In genomic region chrX:137040113-137040794, GRCh38 we compare ENCODE assay signal across 24 cellular contexts. TPM values are rescaled to one million over a fixed set of nuclear protein-coding genes. Genes with fewer than 3 reads are reported as not detected.
DNase-seq lines count a peak whose midpoint lies in the region; ATAC-seq, FAIRE-seq and TF ChIP-seq lines count a peak whose summit lies in the region.
"Had no signal": no experiment of that assay in that cellular context is flagged by ENCODE, and none has a peak within 500 bp of the region (broad histone marks: within the 10 kb centered on the region; RNA-seq: fewer than 3 reads in every experiment).

No MANE protein-coding gene starts in this region.

- H3K27ac ChIP-seq in liver (ENCODE audit: low read depth in 1 of 2, low read length in 2 of 2) (no peak overlapping the region), HepG2 (ENCODE audit: extremely low read length, insufficient read depth, low read length) (no peak overlapping the region), astrocyte (ENCODE audit: low read depth, low read length) (no peak overlapping the region), trophoblast cell (ENCODE audit: low read depth, low read length) (no peak overlapping the region)
- H3K27ac ChIP-seq: BLaER1, C4-2B had no signal

- H3K23ac ChIP-seq in trophoblast cell (ENCODE audit: low read length), result no peak overlapping the region

- H4K91ac ChIP-seq in trophoblast cell (ENCODE audit: low read depth, low read length), result no peak overlapping the region

- in situ Hi-C loops in HepG2 (cut with HindIII; ENCODE audit: extremely low pct_ligation_motif_present, low pct_unique_long_range_greater_than_20kb), result no loop called here

- H2AK5ac ChIP-seq in trophoblast cell (ENCODE audit: low read length), result no peak overlapping the region

- no peak overlapping the region for H3K9ac ChIP-seq in liver (ENCODE audit: low read depth in 1 of 2, low read length in 2 of 2)
- no peak overlapping the region for H3K9ac ChIP-seq in HepG2 (ENCODE audit: insufficient read depth, low read depth, low read length)
- no peak overlapping the region for H3K9ac ChIP-seq in astrocyte (ENCODE audit: low read length)
- H3K9ac ChIP-seq in trophoblast cell (ENCODE audit: low read length), result no peak overlapping the region
- H3K9ac ChIP-seq: BLaER1 had no signal

- TF ChIP-seq EP300 in HepG2 (IDR thresholded peaks at IDR 0.05; ENCODE audit: low read depth in 2 of 2, low read length in 2 of 2) (no peak), HepG2 (CRISPR knock-in tag; IDR thresholded peaks at IDR 0.05; ENCODE audit: borderline replicate concordance) (no peak)

- intact Hi-C loops in HepG2 (cut with micrococcal nuclease; ENCODE audit: unreplicated experiment), result no loop called here

- no peak overlapping the region for H2BK5ac ChIP-seq in trophoblast cell (ENCODE audit: low read depth, low read length, poor library complexity)

- TF ChIP-seq POLR2A in HepG2 (IDR thresholded peaks at IDR 0.05; ENCODE audit: insufficient read depth in 1 of 2, low read depth in 2 of 2, low read length in 2 of 2), result no peak

- H3K4me1 Mint-ChIP-seq in astrocyte (ENCODE audit: low read depth, unreplicated experiment), result no peaks in the 10 kb centered on the region
- H3K4me1 Mint-ChIP-seq in stimulated activated naive B cell treated with anti-CD40 and anti-IgM and Interleukin-4, amounts not matched to agents 10 μg/mL and 1 μg/mL and 100 μg/mL, for 72 hours, result no peaks in the 10 kb centered on the region
- H3K4me1 Mint-ChIP-seq: B cell; CD4-positive, CD25-positive, alpha-beta regulatory T cell; GM23338 had no signal

- no peaks in the 10 kb centered on the region for H3K36me3 Mint-ChIP-seq in astrocyte (ENCODE audit: low read depth, unreplicated experiment)
- no peaks in the 10 kb centered on the region for H3K36me3 Mint-ChIP-seq in stimulated activated naive B cell treated with anti-CD40 and anti-IgM and Interleukin-4, amounts not matched to agents 10 μg/mL and 1 μg/mL and 100 μg/mL, for 72 hours
- H3K36me3 Mint-ChIP-seq: CD4-positive, CD25-positive, alpha-beta regulatory T cell; CD8-positive, alpha-beta T cell had no signal

- no peak overlapping the region for H3K18ac ChIP-seq in trophoblast cell (ENCODE audit: low read length)

- H3K4ac ChIP-seq in trophoblast cell (ENCODE audit: low read depth, low read length), result no peak overlapping the region

- 66% methylated on average over 14 of the region's 14 CpGs for WGBS in liver
- 37% methylated on average over 13 of the region's 14 CpGs for WGBS in HepG2 (ENCODE audit: low lambda C conversion rate)
- WGBS in trophoblast cell (ENCODE audit: extremely low coverage, insufficient coverage, insufficient read length), result no CpG with 5 or more reads among the region's 14 CpGs

- CTCF ChIA-PET in HepG2 (lab: Yijun Ruan, JAX; ENCODE audit: low intra/inter-chr PET ratio, low total read pairs), result no interaction called here

- H3K36me3 ChIP-seq in liver (ENCODE audit: control insufficient read depth in 4 of 4, insufficient read depth in 3 of 4, low read depth in 1 of 4, low read length in 3 of 4) (no peaks in the 10 kb centered on the region), HepG2 (replicated peaks in 1 of 2; ENCODE audit: control insufficient read depth in 1 of 2, insufficient read depth in 2 of 2, low read length in 2 of 2) (no peaks in the 10 kb centered on the region), astrocyte (ENCODE audit: insufficient read depth, low read length) (no peaks in the 10 kb centered on the region), trophoblast cell (ENCODE audit: control insufficient read depth in 1 of 2, insufficient read depth in 2 of 2, low read length in 2 of 2) (no peaks in the 10 kb centered on the region)
- H3K36me3 ChIP-seq: BLaER1, HAP-1 had no signal

- no peak for ATAC-seq in HepG2
- ATAC-seq in stimulated activated naive B cell treated with anti-CD40 and anti-IgM and Interleukin-4, amounts not matched to agents 10 μg/mL and 1 μg/mL and 100 μg/mL, for 72 hours (replicated peaks), result no peak
- ATAC-seq: CD8-positive, alpha-beta T cell; GM23338 had no signal

- no peak for DNase-seq in HepG2 (ENCODE audit: low spot score)
- DNase-seq in HuH-7 (ENCODE audit: low spot score), result peak; percentile 16
- DNase-seq in astrocyte (ENCODE audit: low read depth), result no peak
- peak; percentile 9 to 13 for DNase-seq in trophoblast cell
- DNase-seq in HK-2 (ENCODE audit: unreplicated experiment), result no peak
- no peak for DNase-seq in stimulated activated naive B cell treated with anti-CD40 and anti-IgM and Interleukin-4, amounts not matched to agents 10 μg/mL and 1 μg/mL and 100 μg/mL, for 72 hours
- DNase-seq in activated CD4-positive, alpha-beta T cell treated with anti-CD3 and anti-CD28 coated beads for 48 hours, result no peak
- DNase-seq: Caco-2; CD4-positive, CD25-positive, alpha-beta regulatory T cell; CD8-positive, alpha-beta T cell; DMS153; DND-41 had no signal

- TF ChIP-seq RAD21 in liver (IDR thresholded peaks at IDR 0.05) (no peak), HepG2 (CRISPR knock-in tag; IDR thresholded peaks at IDR 0.05) (no peak)

- H3K27me3 Mint-ChIP-seq in astrocyte (ENCODE audit: low read depth, unreplicated experiment), result peaks cover 30% of the 10 kb centered on the region
- H3K27me3 Mint-ChIP-seq in stimulated activated naive B cell treated with anti-CD40 and anti-IgM and Interleukin-4, amounts not matched to agents 10 μg/mL and 1 μg/mL and 100 μg/mL, for 72 hours, result peaks cover 8 to 17% of the 10 kb centered on the region in 2 donors

- no peaks in the 10 kb centered on the region for H3K79me1 ChIP-seq in trophoblast cell (ENCODE audit: low read length)

- H3K9me3 ChIP-seq in liver (ENCODE audit: control insufficient read depth in 4 of 4, low read length in 3 of 4) (no peaks in the 10 kb centered on the region), HepG2 (ENCODE audit: low read length) (no peaks in the 10 kb centered on the region), astrocyte (ENCODE audit: insufficient read depth, low read depth, low read length) (no peaks in the 10 kb centered on the region), trophoblast cell (ENCODE audit: insufficient read depth, low read depth, low read length) (no peaks in the 10 kb centered on the region)
- H3K9me3 ChIP-seq: BLaER1, Caco-2, HAP-1 had no signal

- no peak overlapping the region for H3K4me2 ChIP-seq in HepG2 (ENCODE audit: low read depth, low read length)
- no peak overlapping the region for H3K4me2 ChIP-seq in astrocyte (ENCODE audit: low read length)
- no peak overlapping the region for H3K4me2 ChIP-seq in trophoblast cell (ENCODE audit: low read length)
- H3K4me2 ChIP-seq: BLaER1, GM23338 had no signal

- BruUV-seq in HepG2 (replicated peaks; lab: Mats Ljungman, UMichigan), result no TSS peak

- no peaks in the 10 kb centered on the region for H3K79me2 ChIP-seq in HepG2 (ENCODE audit: insufficient read depth, low read length)
- no peaks in the 10 kb centered on the region for H3K79me2 ChIP-seq in astrocyte (ENCODE audit: insufficient read depth, low read length)
- no peaks in the 10 kb centered on the region for H3K79me2 ChIP-seq in trophoblast cell (ENCODE audit: control insufficient read depth, insufficient read depth, low read length, poor library complexity)

- no peak for FAIRE-seq in HepG2 (lab: Jason Lieb, UNC)
- peak; percentile 85 for FAIRE-seq in astrocyte (lab: Jason Lieb, UNC)
- FAIRE-seq: G401.6, GM12892, GM19239 had no signal

- H4K20me1 ChIP-seq in HepG2 (ENCODE audit: insufficient read depth, low read length) (no peaks in the 10 kb centered on the region), astrocyte (ENCODE audit: insufficient read depth, low read length) (no peaks in the 10 kb centered on the region)
- H4K20me1 ChIP-seq: BLaER1 had no signal

- no peak overlapping the region for H3K27ac Mint-ChIP-seq in astrocyte (ENCODE audit: unreplicated experiment)
- H3K27ac Mint-ChIP-seq in stimulated activated naive B cell treated with anti-CD40 and anti-IgM and Interleukin-4, amounts not matched to agents 10 μg/mL and 1 μg/mL and 100 μg/mL, for 72 hours, result no peak overlapping the region
- H3K27ac Mint-ChIP-seq: B cell; CD4-positive, CD25-positive, alpha-beta regulatory T cell; CD8-positive, alpha-beta T cell; GM23338 had no signal

- no peak overlapping the region for H3K14ac ChIP-seq in trophoblast cell (ENCODE audit: low read length)

- H2BK120ac ChIP-seq in trophoblast cell (ENCODE audit: insufficient read depth, low read length, poor library complexity), result no peak overlapping the region

- H2BK12ac ChIP-seq in trophoblast cell (ENCODE audit: low read length), result no peak overlapping the region

- no peaks in the 10 kb centered on the region for H3K9me3 Mint-ChIP-seq in astrocyte (ENCODE audit: unreplicated experiment)
- H3K9me3 Mint-ChIP-seq in stimulated activated naive B cell treated with anti-CD40 and anti-IgM and Interleukin-4, amounts not matched to agents 10 μg/mL and 1 μg/mL and 100 μg/mL, for 72 hours, result peaks cover 0 to 4% of the 10 kb centered on the region in 2 donors
- H3K9me3 Mint-ChIP-seq: CD8-positive, alpha-beta T cell; GM23338 had no signal

- H3K4me3 ChIP-seq in liver (ENCODE audit: low read depth in 1 of 3, low read length in 3 of 3) (no peak overlapping the region), HepG2 (replicated peaks in 1 of 3; ENCODE audit: insufficient read depth in 1 of 3, low read depth in 2 of 3, low read length in 3 of 3) (no peak overlapping the region), astrocyte (ENCODE audit: insufficient read depth, low read depth, low read length) (no peak overlapping the region), trophoblast cell (ENCODE audit: low read depth, low read length) (no peak overlapping the region)
- H3K4me3 ChIP-seq: BLaER1, GM23338, HAP-1 had no signal

- TF ChIP-seq CTCF in liver (IDR thresholded peaks at IDR 0.05; ENCODE audit: low read depth, low read length, missing input control) (no peak), HepG2 (CRISPR knock-in tag; IDR thresholded peaks at IDR 0.05) (no peak), astrocyte (IDR thresholded peaks at IDR 0.05; ENCODE audit: insufficient read depth, low read depth, low read length) (no peak)

- POLR2A ChIA-PET in HepG2 (lab: Yijun Ruan, JAX), result no interaction called here

- H3K4me1 ChIP-seq in liver (ENCODE audit: control insufficient read depth in 4 of 4, insufficient read depth in 4 of 4, low read length in 3 of 4), result peaks cover 0 to 13% (median 3%) of the 10 kb centered on the region in 4 donors
- H3K4me1 ChIP-seq in HepG2 (ENCODE audit: insufficient read depth, low read length), result peaks cover 13% of the 10 kb centered on the region
- H3K4me1 ChIP-seq in astrocyte (ENCODE audit: insufficient read depth, low read length), result no peaks in the 10 kb centered on the region
- H3K4me1 ChIP-seq in trophoblast cell (ENCODE audit: control insufficient read depth in 1 of 2, insufficient read depth in 2 of 2, low read length in 2 of 2), result no peaks in the 10 kb centered on the region
- H3K4me1 ChIP-seq: BLaER1, Caco-2, HAP-1 had no signal

- no peak overlapping the region for H3K4me3 Mint-ChIP-seq in astrocyte (ENCODE audit: unreplicated experiment)
- H3K4me3 Mint-ChIP-seq in stimulated activated naive B cell treated with anti-CD40 and anti-IgM and Interleukin-4, amounts not matched to agents 10 μg/mL and 1 μg/mL and 100 μg/mL, for 72 hours, result no peak overlapping the region
- H3K4me3 Mint-ChIP-seq: B cell; CD4-positive, CD25-positive, alpha-beta regulatory T cell; CD8-positive, alpha-beta T cell; GM23338 had no signal

- H3K27me3 ChIP-seq in liver (ENCODE audit: control insufficient read depth in 4 of 4, insufficient read depth in 4 of 4, low read length in 3 of 4) (no peaks in the 10 kb centered on the region), HepG2 (ENCODE audit: control insufficient read depth in 1 of 2, insufficient read depth in 2 of 2, low read length in 2 of 2) (no peaks in the 10 kb centered on the region), astrocyte (ENCODE audit: insufficient read depth, low read length) (peaks cover 2% of the 10 kb centered on the region), trophoblast cell (ENCODE audit: insufficient read depth, low read length) (no peaks in the 10 kb centered on the region)

- H4K12ac ChIP-seq in trophoblast cell (ENCODE audit: low read depth, low read length), result no peak overlapping the region

- no peak overlapping the region for H4K8ac ChIP-seq in trophoblast cell (ENCODE audit: low read depth, low read length)

- H2AFZ ChIP-seq in HepG2 (ENCODE audit: low read length) (no peak overlapping the region), astrocyte (ENCODE audit: low read depth, low read length) (no peak overlapping the region), trophoblast cell (ENCODE audit: insufficient read depth, low read length, poor library complexity) (no peak overlapping the region)
- H2AFZ ChIP-seq: GM23338 had no signal

RNA-seq across cellular contexts. Expression of gene GPR101, which starts 6.5 kb away (rescaled TPM):
- not detected for total RNA-seq in liver
- polyA plus RNA-seq in liver, result not detected
- total RNA-seq in HepG2 (2016; rRNA removed; fragmentation: Illumina TruSeq; extraction: Trizol), result not detected in 2 replicates
- not detected in 2 replicates for total RNA-seq in HepG2 (2016; cell fraction: cytosol; rRNA removed; fragmentation: Illumina TruSeq; extraction: Trizol; ENCODE audit: low read depth)
- total RNA-seq in HepG2 (2016; cell fraction: insoluble cytoplasmic fraction; rRNA removed; fragmentation: Illumina TruSeq; extraction: Trizol), result not detected in 2 replicates
- not detected in 2 replicates for total RNA-seq in HepG2 (2016; cell fraction: membrane; rRNA removed; fragmentation: Illumina TruSeq; extraction: Trizol)
- not detected in 2 replicates for total RNA-seq in HepG2 (2016; cell fraction: nucleus; rRNA removed; fragmentation: Illumina TruSeq; extraction: Trizol)
- not detected in 2 replicates for polyA plus RNA-seq in HepG2 (2011; rRNA removed)
- polyA plus RNA-seq in HepG2 (2011; cell fraction: cytosol; rRNA removed), result not detected in 2 replicates
- polyA plus RNA-seq in HepG2 (2011; cell fraction: nucleus; rRNA removed), result not detected in 2 replicates
- polyA plus RNA-seq in HepG2 (2012), result not detected in 2 replicates
- not detected in 2 replicates for polyA plus RNA-seq in HepG2 (2016; cell fraction: cytosol; fragmentation: Illumina TruSeq; extraction: Trizol; ENCODE audit: low read depth)
- polyA plus RNA-seq in HepG2 (2016; cell fraction: insoluble cytoplasmic fraction; fragmentation: Illumina TruSeq; extraction: Trizol; ENCODE audit: low read depth), result not detected in 2 replicates
- not detected in 2 replicates for polyA plus RNA-seq in HepG2 (2016; cell fraction: membrane; fragmentation: Illumina TruSeq; extraction: Trizol; ENCODE audit: low read depth)
- polyA plus RNA-seq in HepG2 (2016; cell fraction: nucleus; fragmentation: Illumina TruSeq; extraction: Trizol; ENCODE audit: insufficient read depth, low read depth), result not detected in 2 replicates
- polyA minus RNA-seq in HepG2 (2011; rRNA and poly(A)+ RNA removed; ENCODE audit: low replicate concordance), result not detected in 2 replicates
- not detected in 2 replicates for polyA minus RNA-seq in HepG2 (2011; cell fraction: cytosol; rRNA and poly(A)+ RNA removed)
- polyA minus RNA-seq in HepG2 (2011; cell fraction: nucleus; rRNA and poly(A)+ RNA removed), result not detected in 2 replicates
- total RNA-seq in astrocyte, result not detected in 2 replicates
- polyA plus RNA-seq in trophoblast cell (2013), result not detected in 2 replicates
- total RNA-seq: A172; B cell; Caco-2; CD4-positive, CD25-positive, alpha-beta regulatory T cell; GM23338; H4 had no signal
- polyA plus RNA-seq: AG04450; CD4-positive, CD25-positive, alpha-beta regulatory T cell; GM23338 had no signal

Comparison
In these comparisons a context has a peak if more than half of its experiments do, and no peak if none do; other contexts are left out.
1. DNase-seq: peak in HuH-7 (single experiment) and trophoblast cell (2 of 2); none in HepG2 (single experiment), astrocyte (single experiment), HK-2 (single experiment), stimulated activated naive B cell treated with anti-CD40 and anti-IgM and Interleukin-4, amounts not matched to agents 10 μg/mL and 1 μg/mL and 100 μg/mL, for 72 hours (single experiment) and activated CD4-positive, alpha-beta T cell treated with anti-CD3 and anti-CD28 coated beads for 48 hours (single experiment).